Comparison of ENCODE assay signal across 8 cellular contexts in genomic region chr3:160163259-160163878, GRCh38.
A peak's percentile ranks its signal among the peaks of the same experiment; 100 is the strongest.
DNase-seq lines count a peak whose midpoint lies in the region; ATAC-seq, FAIRE-seq and TF ChIP-seq lines count a peak whose summit lies in the region.

No MANE protein-coding gene starts in this region.

- no peaks in the 10 kb centered on the region for H3K27me3 ChIP-seq in adrenal gland

- no peaks in the 10 kb centered on the region for H3K4me1 ChIP-seq in adrenal gland (replicated peaks in 1 of 2)

- ATAC-seq in HG03521 (IDR thresholded peaks at IDR 0.05; ENCODE audit: unreplicated experiment), result no peak
- no peak for ATAC-seq in left ventricle myocardium superior

- peak; percentile 68 for FAIRE-seq in D721Med (lab: Jason Lieb, UNC)

- intact Hi-C loops in adrenal gland (cut with DNase I) (loop anchor here (10.0 kb wide), 2 partner anchors 181 to 251 kb away; no protein-coding TSS in a partner anchor), left ventricle myocardium superior (cut with micrococcal nuclease) (loop anchor here (5.0 kb wide), 1 partner anchor 179 kb away; no protein-coding TSS in a partner anchor)

- no peaks in the 10 kb centered on the region for H3K9me3 ChIP-seq in adrenal gland (replicated peaks in 1 of 3)

- DNase-seq in D721Med (ENCODE audit: insufficient read length, low spot score) (no peak), LNCaP clone FGC (ENCODE audit: low read depth) (peak; percentile 19), adrenal gland (no peak), lung microvascular endothelial cell (ENCODE audit: low read depth in 2 of 2) (peak; percentile 29 to 61), NCI-H187 treated with DMSO at 0.1 percent for 48 hours (lab: John Stamatoyannopoulos, UW) (no peak), left ventricle myocardium superior (no peak)
- DNase-seq in activated CD8-positive, alpha-beta memory T cell treated with anti-CD3 and anti-CD28 coated beads, Interleukin-2, amount 50 U/mL, for 48 hours, result no peak

- no peaks in the 10 kb centered on the region for H3K36me3 ChIP-seq in adrenal gland (replicated peaks in 1 of 2)

- peak; percentile 65 for TF ChIP-seq CTCF in D721Med (IDR thresholded peaks at IDR 0.05; ENCODE audit: insufficient read depth, missing control alignments)
- TF ChIP-seq CTCF in LNCaP clone FGC (IDR thresholded peaks at IDR 0.05; ENCODE audit: control insufficient read depth, extremely low read depth, insufficient read depth), result peak; percentile 59
- TF ChIP-seq CTCF in adrenal gland (IDR thresholded peaks at IDR 0.05), result peak; percentile 12 to 58 (median 46)

- no peak for TF ChIP-seq POLR2A in adrenal gland (IDR thresholded peaks at IDR 0.05)

- no peak overlapping the region for H3K27ac ChIP-seq in adrenal gland

- H3K4me3 ChIP-seq in LNCaP clone FGC (ENCODE audit: low read depth, low read length) (no peak overlapping the region), adrenal gland (no peak overlapping the region)

Comparison
In these comparisons a context has a peak if more than half of its experiments do, and no peak if none do; other contexts are left out.
1. DNase-seq: peak in LNCaP clone FGC (single experiment) and lung microvascular endothelial cell (2 of 2); none in D721Med (single experiment), adrenal gland (0 of 7), activated CD8-positive, alpha-beta memory T cell treated with anti-CD3 and anti-CD28 coated beads, Interleukin-2, amount 50 U/mL, for 48 hours (single experiment), NCI-H187 treated with DMSO at 0.1 percent for 48 hours (single experiment) and left ventricle myocardium superior (single experiment).
2. Peak in every context shown above with its lines, with median percentiles within 50 percentile points of each other: CTCF ChIP-seq.